ENCODE assay signal across 10 cellular contexts in the genomic region with DNA sequence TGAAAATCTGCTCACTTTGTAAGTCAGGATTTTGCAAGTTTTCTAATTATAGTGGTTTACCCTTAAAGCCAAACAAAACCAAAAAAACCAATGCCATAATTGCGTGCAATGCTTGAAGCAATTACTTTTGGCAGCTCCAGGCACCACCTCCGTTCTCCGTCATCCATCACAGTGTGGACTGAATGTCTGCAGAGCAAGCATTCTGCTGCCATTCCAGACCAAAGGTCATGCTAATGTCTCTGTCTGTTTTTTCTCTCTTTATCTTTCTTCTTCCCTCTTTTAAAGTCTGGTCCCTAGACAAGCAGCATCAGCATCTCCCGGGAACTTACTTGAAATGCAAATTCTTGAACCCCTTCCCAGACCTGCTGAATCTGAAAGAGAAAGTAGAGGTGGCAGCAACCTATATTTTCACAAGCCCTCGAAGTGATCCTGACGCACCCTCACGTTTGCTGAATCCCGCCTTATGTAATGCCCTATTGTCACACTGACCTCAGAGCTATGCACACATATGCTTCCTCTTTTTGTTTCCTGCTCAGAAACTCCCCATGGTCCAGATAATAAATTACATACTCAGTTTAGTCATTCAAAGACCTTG.
DNase-seq lines count a peak whose midpoint lies in the region; ATAC-seq, FAIRE-seq and TF ChIP-seq lines count a peak whose summit lies in the region.
"Had no signal": no experiment of that assay in that cellular context is flagged by ENCODE, and none has a peak within 500 bp of the region (broad histone marks: within the 10 kb centered on the region; RNA-seq: fewer than 3 reads in every experiment).

No MANE protein-coding gene starts in this region.

- intact Hi-C loops in activated CD4-positive, alpha-beta memory T cell treated with anti-CD3 and anti-CD28 coated beads for 36 hours (cut with micrococcal nuclease): no loop called here
- intact Hi-C loops in thyroid gland (cut with DNase I): no loop called here

- H3K4me3 ChIP-seq in H1 (ENCODE audit: extremely low read depth in 1 of 4, insufficient read depth in 2 of 4, low read depth in 3 of 4, low read length in 4 of 4) (no peak overlapping the region), thoracic aorta (peak overlapping the region; percentile 19), thyroid gland (replicated peaks in 1 of 3) (no peak overlapping the region)

- no peak overlapping the region for H2AFZ ChIP-seq in H1 (ENCODE audit: low read length)

- TF ChIP-seq EP300 in H1 (IDR thresholded peaks at IDR 0.05; ENCODE audit: borderline replicate concordance in 1 of 2, low read depth in 2 of 2, low read length in 2 of 2): no peak

- CTCF ChIA-PET in H1 (lab: Charles Lee; ENCODE audit: partially characterized antibody): interaction anchor here (0.6 to 1.3 kb wide), 2 partner anchors 93 to 222 kb away, joined by 3 read pairs; no protein-coding TSS in a partner anchor
- CTCF ChIA-PET in activated CD4-positive, alpha-beta memory T cell treated with anti-CD3 and anti-CD28 coated beads for 36 hours (lab: Charles Lee): no interaction called here

- no peak overlapping the region for H2BK5ac ChIP-seq in H1 (ENCODE audit: low read depth, low read length)

- no peak overlapping the region for H4K8ac ChIP-seq in H1 (ENCODE audit: extremely low read depth, insufficient read depth, low read length)

- no peaks in the 10 kb centered on the region for H4K20me1 ChIP-seq in H1 (replicated peaks in 1 of 2; ENCODE audit: control insufficient read depth in 1 of 2, insufficient read depth in 2 of 2, low read length in 2 of 2)

- H3K27me3 Mint-ChIP-seq in activated CD4-positive, alpha-beta memory T cell treated with anti-CD3 and anti-CD28 coated beads for 36 hours: peaks cover 2% of the 10 kb centered on the region

- no peaks in the 10 kb centered on the region for H3K9me3 ChIP-seq in H1 (ENCODE audit: insufficient read depth in 2 of 2, low read depth in 1 of 2, low read length in 1 of 2)
- H3K9me3 ChIP-seq in thoracic aorta: no peaks in the 10 kb centered on the region
- no peaks in the 10 kb centered on the region for H3K9me3 ChIP-seq in thyroid gland

- H3K4me3 Mint-ChIP-seq in activated CD4-positive, alpha-beta memory T cell treated with anti-CD3 and anti-CD28 coated beads for 36 hours: no peak overlapping the region
- H3K4me3 Mint-ChIP-seq: CD4-positive, CD25-positive, alpha-beta regulatory T cell; nephron had no signal

- TF ChIP-seq RAD21 in H1 (IDR thresholded peaks at IDR 0.05 in 1 of 2, conservative IDR thresholded peaks at IDR 0.05 in 1 of 2; ENCODE audit: low read depth in 2 of 2, low read length in 2 of 2): no peak

- H3K36me3 ChIP-seq in H1 (ENCODE audit: control insufficient read depth in 2 of 4, insufficient read depth in 4 of 4, low read length in 3 of 4): no peaks in the 10 kb centered on the region
- H3K36me3 ChIP-seq in thoracic aorta: no peaks in the 10 kb centered on the region
- H3K36me3 ChIP-seq in thyroid gland: no peaks in the 10 kb centered on the region

- H3K27ac ChIP-seq in H1 (ENCODE audit: low read depth, low read length): no peak overlapping the region
- H3K27ac ChIP-seq in thoracic aorta: peak overlapping the region in 1 of 2 donors; percentile 5
- no peak overlapping the region for H3K27ac ChIP-seq in thyroid gland

- H3K4me1 Mint-ChIP-seq in activated CD4-positive, alpha-beta memory T cell treated with anti-CD3 and anti-CD28 coated beads for 36 hours (ENCODE audit: low read depth): peaks cover 14% of the 10 kb centered on the region

- no peak overlapping the region for H3K14ac ChIP-seq in H1 (ENCODE audit: insufficient read length)

- no peak overlapping the region for H3K23ac ChIP-seq in H1 (ENCODE audit: insufficient read length)

- 0 out of 2 replicates have a peak overlapping the region, but pooled peaks have one; percentile 2 for H2AK5ac ChIP-seq in H1 (ENCODE audit: low read depth, low read length)

- POLR2A ChIA-PET in H1 (lab: Charles Lee; ENCODE audit: partially characterized antibody): no interaction called here
- POLR2A ChIA-PET in activated CD4-positive, alpha-beta memory T cell treated with anti-CD3 and anti-CD28 coated beads for 36 hours (lab: Charles Lee): no interaction called here

- TF ChIP-seq CTCF in AG09319 (IDR thresholded peaks at IDR 0.05; ENCODE audit: low read depth, low read length): no peak
- no peak for TF ChIP-seq CTCF in H1 (IDR thresholded peaks at IDR 0.05; ENCODE audit: control extremely low read depth in 1 of 3, insufficient read depth in 1 of 3, low read depth in 1 of 3, low read length in 3 of 3)
- no peak for TF ChIP-seq CTCF in thoracic aorta (IDR thresholded peaks at IDR 0.05)
- no peak for TF ChIP-seq CTCF in thyroid gland (IDR thresholded peaks at IDR 0.05)

- no peak overlapping the region for H3K56ac ChIP-seq in H1 (replicated peaks; ENCODE audit: insufficient read length, low read depth, low read length)

- no peaks in the 10 kb centered on the region for H3K79me1 ChIP-seq in H1 (ENCODE audit: low read depth, low read length)

- FAIRE-seq in H1 (lab: Jason Lieb, UNC): no peak

- no peaks in the 10 kb centered on the region for H3K79me2 ChIP-seq in H1 (ENCODE audit: control insufficient read depth in 1 of 2, insufficient read depth in 2 of 2, low read length in 2 of 2)

- H2BK15ac ChIP-seq in H1 (ENCODE audit: low read length): no peak overlapping the region

- no peak overlapping the region for H2BK20ac ChIP-seq in H1 (ENCODE audit: low read length)

- H4K91ac ChIP-seq in H1 (replicated peaks; ENCODE audit: insufficient read length, low read length): no peak overlapping the region

- H4K5ac ChIP-seq in H1 (ENCODE audit: insufficient read length, low read depth, low read length): no peak overlapping the region

- TF ChIP-seq POLR2A in H1 (IDR thresholded peaks at IDR 0.05; ENCODE audit: control extremely low read depth in 1 of 2, low read depth in 2 of 2, low read length in 2 of 2): no peak
- no peak for TF ChIP-seq POLR2A in thyroid gland (IDR thresholded peaks at IDR 0.05)

- H3K4me1 ChIP-seq in H1 (replicated peaks in 1 of 4; ENCODE audit: control insufficient read depth in 3 of 4, insufficient read depth in 4 of 4, low read length in 3 of 4): no peaks in the 10 kb centered on the region; a peak in 1 of 7 replicates
- peaks cover 16 to 37% of the 10 kb centered on the region in 2 donors for H3K4me1 ChIP-seq in thoracic aorta (ENCODE audit: control insufficient read depth in 1 of 2, low read depth in 2 of 2)
- H3K4me1 ChIP-seq in thyroid gland: peaks cover 0 to 27% of the 10 kb centered on the region in 2 donors

- H3K27me3 ChIP-seq in H1 (replicated peaks in 1 of 4; ENCODE audit: control insufficient read depth in 3 of 4, extremely low read depth in 1 of 4, insufficient read depth in 3 of 4, low read length in 3 of 4) (no peaks in the 10 kb centered on the region), thoracic aorta (replicated peaks; ENCODE audit: insufficient read depth) (no peaks in the 10 kb centered on the region), thyroid gland (no peaks in the 10 kb centered on the region)

- peak; percentile 40 for ATAC-seq in GM19467 (IDR thresholded peaks at IDR 0.05; ENCODE audit: unreplicated experiment)
- ATAC-seq in HG03520 (IDR thresholded peaks at IDR 0.05; ENCODE audit: unreplicated experiment): peak; percentile 60
- ATAC-seq in thoracic aorta (ENCODE audit: insufficient number of reproducible peaks, low FRiP score, low read depth): peak; percentile 53

- H3K36me3 Mint-ChIP-seq in activated CD4-positive, alpha-beta memory T cell treated with anti-CD3 and anti-CD28 coated beads for 36 hours: no peaks in the 10 kb centered on the region
- H3K36me3 Mint-ChIP-seq: CD4-positive, CD25-positive, alpha-beta regulatory T cell had no signal

- H3K18ac ChIP-seq in H1 (ENCODE audit: extremely low read depth, low read length): no peak overlapping the region

- H3K9ac ChIP-seq in H1 (replicated peaks in 1 of 4; ENCODE audit: extremely low read depth in 1 of 4, low read depth in 3 of 4, low read length in 3 of 4): no peak overlapping the region

- no peaks in the 10 kb centered on the region; the same call in 1 of the 2 replicates for H3K23me2 ChIP-seq in H1 (ENCODE audit: low read depth, low read length)

- H3K4ac ChIP-seq in H1 (replicated peaks; ENCODE audit: insufficient read length, low read depth, low read length): no peak overlapping the region

- H3K9me3 Mint-ChIP-seq in activated CD4-positive, alpha-beta memory T cell treated with anti-CD3 and anti-CD28 coated beads for 36 hours: no peaks in the 10 kb centered on the region

- H2BK12ac ChIP-seq in H1 (ENCODE audit: low read depth, low read length): no peak overlapping the region

- H3K4me2 ChIP-seq in H1 (ENCODE audit: insufficient read depth in 1 of 2, low read depth in 2 of 2, low read length in 2 of 2): no peak overlapping the region

- WGBS in H1 (ENCODE audit: extremely low coverage in 1 of 2, insufficient coverage in 1 of 2, insufficient read length in 1 of 2, insufficient replicate concordance in 2 of 2, low coverage in 1 of 2, low lambda C conversion rate in 2 of 2, missing lambda C conversion rate in 1 of 2), 2 experiments: 85% methylated on average over 8 of the region's 8 CpGs; no CpG with 5 or more reads in 1 of the 2 experiments
- WGBS in thyroid gland, 2 donors: 60 to 75% methylated on average over 8 of the region's 8 CpGs

- H3K27ac Mint-ChIP-seq in activated CD4-positive, alpha-beta memory T cell treated with anti-CD3 and anti-CD28 coated beads for 36 hours: no peak overlapping the region
- H3K27ac Mint-ChIP-seq: CD4-positive, CD25-positive, alpha-beta regulatory T cell; nephron had no signal

- DNase-seq in AG09319 (ENCODE audit: extremely low read depth, low read depth): peak; percentile 40
- no peak for DNase-seq in H1 (ENCODE audit: low read depth in 1 of 2, low spot score in 2 of 2)
- no peak for DNase-seq in thoracic aorta (ENCODE audit: low spot score)
- DNase-seq in activated CD4-positive, alpha-beta memory T cell treated with anti-CD3 and anti-CD28 coated beads for 36 hours: no peak
- DNase-seq in thyroid gland: no peak
- DNase-seq in globus pallidus (ENCODE audit: low spot score): no peak
- DNase-seq: CD4-positive, CD25-positive, alpha-beta regulatory T cell had no signal

- no peak overlapping the region for H2BK120ac ChIP-seq in H1 (replicated peaks; ENCODE audit: low read depth, low read length)

TF ChIP-seq in H1, 55 proteins besides CTCF, POLR2A, EP300 and RAD21 (continues in another document):
- TF ChIP-seq CBX5 (IDR thresholded peaks at IDR 0.05; ENCODE audit: low read depth, low read length): no peak
- TF ChIP-seq, protein P1, sequence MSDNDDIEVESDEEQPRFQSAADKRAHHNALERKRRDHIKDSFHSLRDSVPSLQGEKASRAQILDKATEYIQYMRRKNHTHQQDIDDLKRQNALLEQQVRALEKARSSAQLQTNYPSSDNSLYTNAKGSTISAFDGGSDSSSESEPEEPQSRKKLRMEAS (IDR thresholded peaks at IDR 0.05): no peak
- TF ChIP-seq NRF1 (IDR thresholded peaks at IDR 0.05; ENCODE audit: low read depth, low read length): no peak
- peak; percentile 63 for TF ChIP-seq E2F6 (IDR thresholded peaks at IDR 0.05)
